ENCODE assay signal across 25 cellular contexts in the genomic region with DNA sequence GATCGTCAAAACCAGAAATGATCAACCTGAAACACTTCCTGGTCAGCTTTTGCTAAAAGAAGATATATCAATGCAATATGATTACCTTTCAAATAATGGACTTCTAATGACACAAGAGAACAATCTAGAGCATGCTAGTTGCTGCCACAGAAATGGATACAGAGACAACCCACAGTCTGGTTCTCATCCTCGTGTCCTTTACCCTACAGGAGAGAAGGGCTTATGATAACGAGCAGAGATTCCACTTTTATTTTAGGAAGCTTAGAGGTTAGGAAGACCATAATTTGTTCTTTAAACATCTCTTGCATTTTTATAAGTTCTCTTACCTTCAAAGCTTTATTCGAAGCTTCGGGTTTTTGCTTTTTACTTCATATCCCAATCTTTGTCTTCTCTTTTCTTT. TPM values are rescaled to one million over a fixed set of nuclear protein-coding genes. Genes with fewer than 3 reads are reported as not detected.
DNase-seq lines count a peak whose midpoint lies in the region; ATAC-seq, FAIRE-seq and TF ChIP-seq lines count a peak whose summit lies in the region.
"Had no signal": no experiment of that assay in that cellular context is flagged by ENCODE, and none has a peak within 500 bp of the region (broad histone marks: within the 10 kb centered on the region; RNA-seq: fewer than 3 reads in every experiment).

No MANE protein-coding gene starts in this region.

- in situ Hi-C loops in gastrocnemius medialis (cut with MboI; ENCODE audit: low sequenced_read_pairs in 4 of 4) = no loop called here
- in situ Hi-C loops in GM13976 (cut with MboI; ENCODE audit: low sequenced_read_pairs, unreplicated experiment) = no loop called here

- FAIRE-seq in D721Med (lab: Jason Lieb, UNC) = no peak

- peak overlapping the region; percentile 85 for H3K27ac Mint-ChIP-seq in activated naive CD4-positive, alpha-beta T cell treated with anti-CD3 and anti-CD28 coated beads, Interleukin-2, amount 10 ng/mL, durations not matched to agents 7 days and 5 days
- H3K27ac Mint-ChIP-seq in immature natural killer cell = no peak overlapping the region
- H3K27ac Mint-ChIP-seq: H9, progenitor cell of endocrine pancreas had no signal

- CTCF ChIA-PET in activated naive CD4-positive, alpha-beta T cell treated with anti-CD3 and anti-CD28 coated beads, Interleukin-2, amount 10 ng/mL, durations not matched to agents 7 days and 5 days (lab: Charles Lee) = interaction anchor here (0.9 to 2.2 kb wide), 5 partner anchors 9 to 179 kb away, joined by 3 to 13 read pairs (median 5); no protein-coding TSS in a partner anchor

- peak overlapping the region; percentile 65 for H3K4me2 ChIP-seq in hepatocyte
- H3K4me2 ChIP-seq: PC-9 had no signal

- peaks cover 18% of the 10 kb centered on the region for H3K9me3 Mint-ChIP-seq in activated naive CD4-positive, alpha-beta T cell treated with anti-CD3 and anti-CD28 coated beads, Interleukin-2, amount 10 ng/mL, durations not matched to agents 7 days and 5 days
- H3K9me3 Mint-ChIP-seq in immature natural killer cell = no peaks in the 10 kb centered on the region
- H3K9me3 Mint-ChIP-seq: H9 had no signal

- peaks cover 69% of the 10 kb centered on the region for H3K4me1 Mint-ChIP-seq in activated naive CD4-positive, alpha-beta T cell treated with anti-CD3 and anti-CD28 coated beads, Interleukin-2, amount 10 ng/mL, durations not matched to agents 7 days and 5 days
- peaks cover 45 to 52% of the 10 kb centered on the region in 2 donors for H3K4me1 Mint-ChIP-seq in immature natural killer cell

- no peak for TF ChIP-seq POLR2A in gastrocnemius medialis (IDR thresholded peaks at IDR 0.05)

- no peak overlapping the region for H3K4me3 ChIP-seq in SJSA1
- no peak overlapping the region for H3K4me3 ChIP-seq in hepatocyte
- H3K4me3 ChIP-seq in gastrocnemius medialis = no peak overlapping the region
- H3K4me3 ChIP-seq: left lung, mucosa of descending colon, PC-9 had no signal

- H2AFZ ChIP-seq in hepatocyte = no peak overlapping the region
- H2AFZ ChIP-seq: PC-9 had no signal

- no peak for DNase-seq in activated naive CD4-positive, alpha-beta T cell treated with anti-CD3 and anti-CD28 coated beads, Interleukin-2, amount 10 ng/mL, durations not matched to agents 7 days and 5 days
- DNase-seq in activated naive CD4-positive, alpha-beta T cell (lab: John Stamatoyannopoulos, UW) = no peak
- DNase-seq in SJSA1 (ENCODE audit: low read depth in 1 of 2, low spot score in 2 of 2) (no peak), hepatocyte (ENCODE audit: low spot score) (no peak), gastrocnemius medialis (no peak), immature natural killer cell (no peak), GM13976 (ENCODE audit: low spot score) (no peak), D721Med (ENCODE audit: insufficient read length, low spot score) (no peak)
- DNase-seq: ACHN; activated CD8-positive, alpha-beta memory T cell treated with anti-CD3 and anti-CD28 coated beads, Interleukin-2, amount 50 U/mL, for 48 hours; activated effector memory CD4-positive, alpha-beta T cell treated with Interleukin-2 at 50 U/mL for 16 hours; cerebellar nuclear complex; COR-L47; H9; Kasumi-1; left lung; mucosa of descending colon; MV-4-11; NCI-H1694; NCI-H2171; NCI-H524; PC-9; SHP77 treated with DMSO at 0.1 percent for 48 hours; stimulated activated CD8-positive, alpha-beta memory T cell treated with anti-CD3 and anti-CD28 coated beads, Interleukin-4, amount 100 ng/mL, for 48 hours had no signal

- H3K4me1 ChIP-seq in SJSA1 (replicated peaks) (peaks cover 64% of the 10 kb centered on the region), hepatocyte (ENCODE audit: insufficient read depth) (peaks cover 41% of the 10 kb centered on the region), gastrocnemius medialis (peaks cover 43 to 58% of the 10 kb centered on the region in 2 donors)

- H3K36me3 ChIP-seq in SJSA1 (no peaks in the 10 kb centered on the region), hepatocyte (replicated peaks; ENCODE audit: insufficient read depth, low read depth) (no peaks in the 10 kb centered on the region), gastrocnemius medialis (no peaks in the 10 kb centered on the region)
- H3K36me3 ChIP-seq: left lung had no signal

- 0 out of 2 replicates have a peak overlapping the region, but pooled peaks have one; percentile 95 for H3K27ac ChIP-seq in SJSA1
- peak overlapping the region; percentile 94 for H3K27ac ChIP-seq in hepatocyte
- peak overlapping the region; percentile 11 to 80 (median 20) for H3K27ac ChIP-seq in gastrocnemius medialis
- H3K27ac ChIP-seq: left lung, PC-9 had no signal

- H3K9me2 ChIP-seq in hepatocyte (replicated peaks; ENCODE audit: insufficient read depth) = no peaks in the 10 kb centered on the region

- no peak for ATAC-seq in gastrocnemius medialis
- ATAC-seq: left lung, mucosa of descending colon had no signal

- no peaks in the 10 kb centered on the region for H3K9me3 ChIP-seq in SJSA1 (replicated peaks)
- H3K9me3 ChIP-seq in hepatocyte (ENCODE audit: low read depth) = no peaks in the 10 kb centered on the region
- no peaks in the 10 kb centered on the region for H3K9me3 ChIP-seq in gastrocnemius medialis
- H3K9me3 ChIP-seq: left lung, mucosa of descending colon had no signal

- no peaks in the 10 kb centered on the region for H3K79me2 ChIP-seq in hepatocyte

- no peaks in the 10 kb centered on the region for H3K27me3 ChIP-seq in SJSA1 (replicated peaks)
- no peaks in the 10 kb centered on the region for H3K27me3 ChIP-seq in hepatocyte
- H3K27me3 ChIP-seq in gastrocnemius medialis = no peaks in the 10 kb centered on the region
- H3K27me3 ChIP-seq: left lung had no signal

- H4K20me1 ChIP-seq in hepatocyte (ENCODE audit: insufficient read depth, poor library complexity, severe bottlenecking) = no peaks in the 10 kb centered on the region

- H3K4me3 Mint-ChIP-seq in activated naive CD4-positive, alpha-beta T cell treated with anti-CD3 and anti-CD28 coated beads, Interleukin-2, amount 10 ng/mL, durations not matched to agents 7 days and 5 days = no peak overlapping the region
- peak overlapping the region in 1 of 5 donors; percentile 32 for H3K4me3 Mint-ChIP-seq in immature natural killer cell
- H3K4me3 Mint-ChIP-seq: H9 had no signal

- no peaks in the 10 kb centered on the region for H3K27me3 Mint-ChIP-seq in activated naive CD4-positive, alpha-beta T cell treated with anti-CD3 and anti-CD28 coated beads, Interleukin-2, amount 10 ng/mL, durations not matched to agents 7 days and 5 days
- H3K27me3 Mint-ChIP-seq in immature natural killer cell (ENCODE audit: low read depth in 3 of 3) = no peaks in the 10 kb centered on the region
- H3K27me3 Mint-ChIP-seq: progenitor cell of endocrine pancreas had no signal

- 59% methylated on average over 5 of the region's 5 CpGs for WGBS in hepatocyte (ENCODE audit: low lambda C conversion rate, missing lambda C conversion rate)

- intact Hi-C loops in gastrocnemius medialis (cut with DNase I; ENCODE audit: low total_unique reads) = no loop called here

- TF ChIP-seq CTCF in hepatocyte (IDR thresholded peaks at IDR 0.05; ENCODE audit: poor library complexity) = no peak
- TF ChIP-seq CTCF in gastrocnemius medialis (IDR thresholded peaks at IDR 0.05 in 4 of 5, conservative IDR thresholded peaks at IDR 0.05 in 1 of 5) = no peak
- no peak for TF ChIP-seq CTCF in GM13976 (IDR thresholded peaks at IDR 0.05; ENCODE audit: borderline replicate concordance, control extremely low read depth, extremely low read depth, insufficient read depth, missing control alignments)
- TF ChIP-seq CTCF in D721Med (IDR thresholded peaks at IDR 0.05; ENCODE audit: insufficient read depth, missing control alignments) = no peak

- H3K36me3 Mint-ChIP-seq in activated naive CD4-positive, alpha-beta T cell treated with anti-CD3 and anti-CD28 coated beads, Interleukin-2, amount 10 ng/mL, durations not matched to agents 7 days and 5 days = peaks cover 34% of the 10 kb centered on the region
- H3K36me3 Mint-ChIP-seq in immature natural killer cell = peaks cover 0 to 4% (median 0%) of the 10 kb centered on the region in 3 donors

RNA-seq across cellular contexts. Expression of gene FILIP1L, which starts 39.1 kb away (rescaled TPM):
- 17.4 and 27.0 TPM in 2 replicates for total RNA-seq in SJSA1 (2014; rRNA removed; shearing (Covaris generic))
- total RNA-seq in hepatocyte (48.2 and 54.9 TPM in 2 replicates), gastrocnemius medialis (100 to 1,000 TPM in 2 of 4 donors, 10 to 100 TPM in 2; 87.1 to 115 (median 99.6) TPM)
- polyA plus RNA-seq in hepatocyte (40.5 and 49.4 TPM in 2 replicates), immature natural killer cell (under 1 TPM in 1 of 3 donors, not detected in 2; 0.09 TPM)

Comparison
In these comparisons a context has a peak if more than half of its experiments do, and no peak if none do; other contexts are left out.
1. H3K27ac ChIP-seq: peak in every context shown above with its lines; median percentile 95 in SJSA1; 94 in hepatocyte; 20 in gastrocnemius medialis.